In genomic region chr5:158373623-158374375, GRCh38 we compare ENCODE assay signal across 19 cellular contexts.
"Had no signal": no experiment of that assay in that cellular context is flagged by ENCODE, and none has a peak within 500 bp of the region (broad histone marks: within the 10 kb centered on the region; RNA-seq: fewer than 3 reads in every experiment).

No MANE protein-coding gene starts in this region.

- DNase-seq: activated CD4-positive, alpha-beta memory T cell treated with anti-CD3 and anti-CD28 coated beads for 36 hours; activated CD4-positive, alpha-beta T cell treated with anti-CD3 and anti-CD28 coated beads for 36 hours; activated CD8-positive, alpha-beta memory T cell treated with anti-CD3 and anti-CD28 coated beads, Interleukin-2, amount 10 ng/mL, durations not matched to agents 7 days and 5 days; activated effector memory CD4-positive, alpha-beta T cell treated with Interleukin-2 at 50 U/mL for 16 hours; activated T-cell treated with anti-CD3 and anti-CD28 coated beads, Interleukin-2, amount 50 U/mL, for 1 hour; caudate nucleus; hippocampal formation; left ventricle myocardium superior; natural killer cell; posterior cingulate gyrus; retina; stimulated activated CD4-positive, alpha-beta T cell treated with anti-CD3 and anti-CD28 coated beads, Interleukin-12 subunit alpha, Interleukin-12 subunit beta, amount 100 ng/mL, for 4 hours; stimulated activated CD4-positive, alpha-beta T cell treated with anti-CD3 and anti-CD28 coated beads, Interleukin-2, amount 100 ng/mL, for 24 hours; stomach; T-helper 9 cell; testis; upper lobe of left lung had no signal

- H3K4me1 ChIP-seq: stomach, testis, upper lobe of left lung had no signal

- H3K9me3 ChIP-seq: stomach, testis, upper lobe of left lung had no signal

- ATAC-seq: activated CD4-positive, alpha-beta T cell treated with anti-CD3 and anti-CD28 coated beads for 36 hours; activated CD8-positive, alpha-beta memory T cell treated with anti-CD3 and anti-CD28 coated beads, Interleukin-2, amount 10 ng/mL, durations not matched to agents 7 days and 5 days; activated naive CD4-positive, alpha-beta T cell treated with anti-CD3 and anti-CD28 coated beads, Interleukin-2, amount 50 U/mL, for 72 hours; left ventricle myocardium superior; natural killer cell had no signal

- H3K27ac ChIP-seq: stomach, testis, upper lobe of left lung, VCaP had no signal

- H3K4me3 ChIP-seq: stomach, testis, upper lobe of left lung had no signal

- H3K27me3 ChIP-seq: stomach, testis, upper lobe of left lung had no signal

- H3K36me3 ChIP-seq: stomach, upper lobe of left lung had no signal
